8 cellular contexts compared by ENCODE assay signal in genomic region chr13:75550159-75550567, GRCh38. TPM values are rescaled to one million over a fixed set of nuclear protein-coding genes. Genes with fewer than 3 reads are reported as not detected.
DNase-seq lines count a peak whose midpoint lies in the region; ATAC-seq lines count a peak whose summit lies in the region.

No MANE protein-coding gene starts in this region.

- H3K36me3 Mint-ChIP-seq in T-cell: peaks cover 20% of the 10 kb centered on the region

- peak overlapping the region; percentile 97 to 98 for H3K27ac Mint-ChIP-seq in T-cell

- H3K4me1 ChIP-seq in HUES64 (ENCODE audit: insufficient read depth, low read length): peaks cover 6% of the 10 kb centered on the region; the same call in 1 of the 2 replicates
- H3K4me1 ChIP-seq in effector memory CD4-positive, alpha-beta T cell (ENCODE audit: control insufficient read depth, insufficient read depth, low read length, poor library complexity, severe bottlenecking): peaks cover 5% of the 10 kb centered on the region
- peaks cover 7% of the 10 kb centered on the region for H3K4me1 ChIP-seq in muscle layer of colon (ENCODE audit: insufficient read depth, low read length)
- no peaks in the 10 kb centered on the region for H3K4me1 ChIP-seq in urinary bladder (ENCODE audit: insufficient read depth)

- 5% methylated on average over 10 of the region's 10 CpGs for WGBS in HUES64
- WGBS in urinary bladder: 2% methylated on average over 10 of the region's 10 CpGs

- DNase-seq in DMS53 treated with DMSO at 0.1 percent for 48 hours (lab: John Stamatoyannopoulos, UW; ENCODE audit: unreplicated experiment): peak; percentile 1
- no peak for DNase-seq in T-cell
- no peak for DNase-seq in effector memory CD4-positive, alpha-beta T cell
- no peak for DNase-seq in pons (ENCODE audit: low spot score)

- peaks cover 17% of the 10 kb centered on the region for H3K36me3 ChIP-seq in HUES64 (ENCODE audit: insufficient read depth, low read length)
- H3K36me3 ChIP-seq in effector memory CD4-positive, alpha-beta T cell (ENCODE audit: control insufficient read depth, insufficient read depth, low read length): no peaks in the 10 kb centered on the region
- H3K36me3 ChIP-seq in muscle layer of colon (ENCODE audit: insufficient read depth, low read length): no peaks in the 10 kb centered on the region
- no peaks in the 10 kb centered on the region for H3K36me3 ChIP-seq in urinary bladder (ENCODE audit: insufficient read depth)

- peaks cover 49 to 53% (median 50%) of the 10 kb centered on the region in 3 donors for H3K4me1 Mint-ChIP-seq in T-cell

- H3K4me3 ChIP-seq in HUES64 (ENCODE audit: low read length) (peak overlapping the region; percentile 97), muscle layer of colon (ENCODE audit: low read depth in 1 of 2, low read length in 2 of 2) (peak overlapping the region; percentile 36 to 93), urinary bladder (ENCODE audit: low read depth, low read length) (peak overlapping the region; percentile 80)
- peak overlapping the region; percentile 91 for H3K4me3 ChIP-seq in effector memory CD4-positive, alpha-beta T cell (ENCODE audit: insufficient read depth, low read depth, low read length, poor library complexity, severe bottlenecking)

- H3K9ac ChIP-seq in HUES64 (ENCODE audit: low read depth, low read length) (peak overlapping the region; percentile 99), muscle layer of colon (ENCODE audit: low read length) (peak overlapping the region; percentile 82)

- H3K27ac ChIP-seq in HUES64 (ENCODE audit: low read depth, low read length) (no peak overlapping the region), muscle layer of colon (ENCODE audit: low read depth, low read length) (no peak overlapping the region), urinary bladder (ENCODE audit: low read depth) (no peak overlapping the region)
- H3K27ac ChIP-seq in effector memory CD4-positive, alpha-beta T cell (ENCODE audit: insufficient read depth, low read length, poor library complexity, severe bottlenecking): peak overlapping the region; percentile 77

- CTCF ChIA-PET in T-cell (lab: Charles Lee): interaction anchor here (0.5 to 2.1 kb wide), 8 partner anchors 11 to 1946 kb away, joined by 3 to 11 read pairs (median 3); partner anchors contain the start of gene COMMD6 (in 2 of the 2)

- no peaks in the 10 kb centered on the region for H3K27me3 Mint-ChIP-seq in T-cell

- H3K27me3 ChIP-seq in HUES64 (ENCODE audit: insufficient read depth, low read length) (0 out of 2 replicates have a peak, but pooled peaks cover 3% of the 10 kb centered on the region), muscle layer of colon (ENCODE audit: control insufficient read depth in 1 of 2, insufficient read depth in 2 of 2, low read length in 2 of 2) (no peaks in the 10 kb centered on the region)
- no peaks in the 10 kb centered on the region for H3K27me3 ChIP-seq in effector memory CD4-positive, alpha-beta T cell (replicated peaks; ENCODE audit: control insufficient read depth, insufficient read depth, low read length, poor library complexity, severe bottlenecking)

- POLR2A ChIA-PET in T-cell (lab: Charles Lee): interaction anchor here (0.6 to 0.7 kb wide), 5 partner anchors 8 to 122 kb away, joined by 3 to 13 read pairs (median 7); no protein-coding TSS in a partner anchor

- no peaks in the 10 kb centered on the region for H3K9me3 Mint-ChIP-seq in T-cell

- ATAC-seq in GM21367 (IDR thresholded peaks at IDR 0.05; ENCODE audit: unreplicated experiment): peak; percentile 3
- no peak for ATAC-seq in T-cell (replicated peaks in 1 of 4)

- H3K9me3 ChIP-seq in HUES64 (ENCODE audit: insufficient read depth, low read depth, low read length): no peaks in the 10 kb centered on the region
- no peaks in the 10 kb centered on the region for H3K9me3 ChIP-seq in effector memory CD4-positive, alpha-beta T cell (ENCODE audit: control insufficient read depth, low read length)
- no peaks in the 10 kb centered on the region for H3K9me3 ChIP-seq in muscle layer of colon (ENCODE audit: low read length)

- H3K4me3 Mint-ChIP-seq in T-cell: peak overlapping the region; percentile 87 to 93 (median 91)

RNA-seq across cellular contexts. Expression of gene UCHL3, which starts 0.6 kb away (rescaled TPM):
- 53.3 TPM for polyA plus RNA-seq in HUES64 (2013, experiment 1 of 2)
- 52.0 TPM for polyA plus RNA-seq in HUES64 (2013, experiment 2 of 2)
- total RNA-seq in T-cell: 10 to 100 TPM; 13.9 to 26.5 (median 16.0) TPM
- total RNA-seq in urinary bladder: 37.2 TPM
- polyA plus RNA-seq in urinary bladder: 25.7 TPM

RNA-seq across cellular contexts. Expression of gene COMMD6, which starts 12.5 kb away (rescaled TPM):
- 136 TPM for polyA plus RNA-seq in HUES64 (2013, experiment 1 of 2)
- 153 TPM for polyA plus RNA-seq in HUES64 (2013, experiment 2 of 2)
- total RNA-seq in T-cell (100 to 1,000 TPM; 165 to 218 (median 191) TPM), urinary bladder (124 TPM)
- 196 TPM for polyA plus RNA-seq in urinary bladder
